8 cellular contexts compared by ENCODE assay signal in genomic region chr5:59038169-59039002, GRCh38.
DNase-seq lines count a peak whose midpoint lies in the region; ATAC-seq and TF ChIP-seq lines count a peak whose summit lies in the region.

No MANE protein-coding gene starts in this region.

- peaks cover 35% of the 10 kb centered on the region for H3K4me1 ChIP-seq in mucosa of stomach (ENCODE audit: control insufficient read depth, insufficient read depth, low read length)

- TF ChIP-seq POLR2A in GM18505 (IDR thresholded peaks at IDR 0.05; ENCODE audit: borderline replicate concordance, extremely low read depth, insufficient read depth, insufficient read length): no peak

- no peak for ATAC-seq in HG02973 (IDR thresholded peaks at IDR 0.05; ENCODE audit: unreplicated experiment)
- ATAC-seq in GM18505 (IDR thresholded peaks at IDR 0.05; ENCODE audit: unreplicated experiment): no peak

- no peaks in the 10 kb centered on the region for H3K27me3 ChIP-seq in mucosa of stomach (ENCODE audit: control insufficient read depth, insufficient read depth, low read length)

- intact Hi-C loops in dendritic cell treated with granulocyte-macrophage colony-stimulating factor and Interleukin-4, amounts not matched to agents 40 ng/mL and 50 ng/mL, for 4 days (cut with micrococcal nuclease): loop anchor here (1.0 to 10.0 kb wide), 3 partner anchors 89 to 346 kb away; no protein-coding TSS in a partner anchor

- no peaks in the 10 kb centered on the region for H3K36me3 ChIP-seq in mucosa of stomach (ENCODE audit: control insufficient read depth, insufficient read depth, low read length)

- no peaks in the 10 kb centered on the region for H3K9me3 Mint-ChIP-seq in dendritic cell treated with granulocyte-macrophage colony-stimulating factor and Interleukin-4, amounts not matched to agents 40 ng/mL and 50 ng/mL, for 4 days

- H3K9me3 ChIP-seq in mucosa of stomach (ENCODE audit: control insufficient read depth, low read length): no peaks in the 10 kb centered on the region

- no peak for DNase-seq in GM12865 (ENCODE audit: low read depth)
- peak; percentile 43 for DNase-seq in NCI-H69 (lab: John Stamatoyannopoulos, UW)
- DNase-seq in NCI-H774 (lab: John Stamatoyannopoulos, UW): no peak
- DNase-seq in AG20443 (ENCODE audit: low spot score): no peak

- H3K4me3 Mint-ChIP-seq in dendritic cell treated with granulocyte-macrophage colony-stimulating factor and Interleukin-4, amounts not matched to agents 40 ng/mL and 50 ng/mL, for 4 days: peak overlapping the region; percentile 95

- peaks cover 10% of the 10 kb centered on the region for H3K36me3 Mint-ChIP-seq in dendritic cell treated with granulocyte-macrophage colony-stimulating factor and Interleukin-4, amounts not matched to agents 40 ng/mL and 50 ng/mL, for 4 days (ENCODE audit: low read depth)

- H3K4me3 ChIP-seq in GM12865 (ENCODE audit: low read depth, low read length): peak overlapping the region; percentile 68
- H3K4me3 ChIP-seq in mucosa of stomach (ENCODE audit: low read length): peak overlapping the region; percentile 56

- peaks cover 20% of the 10 kb centered on the region for H3K4me1 Mint-ChIP-seq in dendritic cell treated with granulocyte-macrophage colony-stimulating factor and Interleukin-4, amounts not matched to agents 40 ng/mL and 50 ng/mL, for 4 days (ENCODE audit: low read depth)

- peak overlapping the region; percentile 81 for H3K27ac Mint-ChIP-seq in dendritic cell treated with granulocyte-macrophage colony-stimulating factor and Interleukin-4, amounts not matched to agents 40 ng/mL and 50 ng/mL, for 4 days

- peak overlapping the region; percentile 58 for H3K9ac ChIP-seq in mucosa of stomach (ENCODE audit: low read length)

- TF ChIP-seq CTCF in GM12865 (IDR thresholded peaks at IDR 0.05; ENCODE audit: insufficient read depth, low read depth, low read length, missing control alignments): no peak

- peaks cover 4% of the 10 kb centered on the region for H3K27me3 Mint-ChIP-seq in dendritic cell treated with granulocyte-macrophage colony-stimulating factor and Interleukin-4, amounts not matched to agents 40 ng/mL and 50 ng/mL, for 4 days
